16 cellular contexts compared by ENCODE assay signal in the genomic region with DNA sequence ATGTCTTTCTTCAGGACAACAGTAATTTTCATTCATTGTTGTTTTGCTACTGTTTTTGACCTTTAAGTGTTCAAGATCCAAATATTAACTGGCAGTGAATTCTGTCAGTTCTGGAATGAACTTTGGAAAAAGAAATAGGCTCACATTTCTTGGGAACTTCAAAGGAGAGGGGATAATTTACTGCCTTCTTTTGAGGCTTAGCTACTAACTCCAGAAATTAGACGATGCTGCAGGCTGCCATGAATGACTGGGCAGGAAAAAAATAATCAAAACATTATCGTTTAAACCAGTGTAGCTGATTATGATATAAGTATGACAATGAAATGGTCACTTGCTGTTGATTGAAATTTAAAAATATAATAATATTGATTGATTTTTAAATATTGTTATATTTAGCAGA.
A peak's percentile ranks its signal among the peaks of the same experiment; 100 is the strongest.
DNase-seq lines count a peak whose midpoint lies in the region; ATAC-seq, FAIRE-seq and TF ChIP-seq lines count a peak whose summit lies in the region.
"Had no signal": no experiment of that assay in that cellular context is flagged by ENCODE, and none has a peak within 500 bp of the region (broad histone marks: within the 10 kb centered on the region; RNA-seq: fewer than 3 reads in every experiment).

No MANE protein-coding gene starts in this region.

- POLR2A ChIA-PET in A549 (lab: Yijun Ruan, JAX), result no interaction called here

- CTCF ChIA-PET in A549 (lab: Yijun Ruan, JAX), result no interaction called here

- H3K9me3 ChIP-seq in A549, result no peaks in the 10 kb centered on the region
- H3K9me3 ChIP-seq in MG63, result no peaks in the 10 kb centered on the region
- H3K9me3 ChIP-seq in fibroblast of lung (ENCODE audit: control insufficient read depth, insufficient read depth, low read depth, low read length), result no peaks in the 10 kb centered on the region
- no peaks in the 10 kb centered on the region for H3K9me3 ChIP-seq in osteoblast (ENCODE audit: low read depth, low read length)
- H3K9me3 ChIP-seq: BE2C had no signal

- no peak for FAIRE-seq in A549 (lab: Jason Lieb, UNC)
- FAIRE-seq: G401.6, GM12891 had no signal

- H3K36me3 ChIP-seq in MG63, result no peaks in the 10 kb centered on the region
- no peaks in the 10 kb centered on the region for H3K36me3 ChIP-seq in fibroblast of lung (ENCODE audit: control insufficient read depth, insufficient read depth, low read length)
- no peaks in the 10 kb centered on the region for H3K36me3 ChIP-seq in osteoblast (ENCODE audit: insufficient read depth, low read length)
- H3K36me3 ChIP-seq: BE2C had no signal

- DNase-seq in A549 (ENCODE audit: low read depth in 1 of 2, low spot score in 1 of 2), result no peak
- DNase-seq in MG63, result no peak
- DNase-seq in fibroblast of lung (ENCODE audit: low read depth in 2 of 2), result no peak
- no peak for DNase-seq in osteoblast (ENCODE audit: insufficient read length, low spot score, missing footprints)
- DNase-seq in DMS79 treated with DMSO at 0.1 percent for 48 hours (lab: John Stamatoyannopoulos, UW), result no peak
- DNase-seq in ureter (ENCODE audit: low spot score), result no peak
- DNase-seq: BE2C; CD4-positive, alpha-beta memory T cell; DMS79; EL; GOT3; H9 had no signal

- ATAC-seq in A549 (no peak), HG03108 (IDR thresholded peaks at IDR 0.05; ENCODE audit: unreplicated experiment) (no peak)

- H3K4me3 ChIP-seq in A549 (peak overlapping the region; percentile 17; the same call in 1 of the 3 replicates), MG63 (peak overlapping the region; percentile 17), fibroblast of lung (replicated peaks in 1 of 4; ENCODE audit: control extremely low read depth in 1 of 4, insufficient read depth in 1 of 4, low read depth in 3 of 4, low read length in 4 of 4) (no peak overlapping the region), osteoblast (ENCODE audit: insufficient read depth, low read length) (no peak overlapping the region)

- H3K4me2 ChIP-seq in A549 (peak overlapping the region; percentile 67), fibroblast of lung (ENCODE audit: extremely low read depth, insufficient read depth, low read length) (no peak overlapping the region), osteoblast (ENCODE audit: insufficient read depth, low read length) (no peak overlapping the region)

- H2AFZ ChIP-seq in fibroblast of lung (ENCODE audit: low read length) (peak overlapping the region; percentile 58), osteoblast (ENCODE audit: low read length) (peak overlapping the region; percentile 12)

- TF ChIP-seq RAD21 in A549 (conservative IDR thresholded peaks at IDR 0.05 in 1 of 2, IDR thresholded peaks at IDR 0.05 in 1 of 2), result no peak

- H3K27me3 ChIP-seq in MG63 (no peaks in the 10 kb centered on the region), fibroblast of lung (ENCODE audit: control insufficient read depth, insufficient read depth, low read length) (no peaks in the 10 kb centered on the region), osteoblast (ENCODE audit: insufficient read depth, low read length) (no peaks in the 10 kb centered on the region)
- H3K27me3 ChIP-seq: BE2C had no signal

- no peak for TF ChIP-seq CTCF in A549 (IDR thresholded peaks at IDR 0.05)
- TF ChIP-seq CTCF in fibroblast of lung (conservative IDR thresholded peaks at IDR 0.05 in 1 of 2, IDR thresholded peaks at IDR 0.05 in 1 of 2; ENCODE audit: low read depth in 1 of 2, low read length in 2 of 2), result no peak
- TF ChIP-seq CTCF in osteoblast (IDR thresholded peaks at IDR 0.05; ENCODE audit: extremely low read depth, low read depth, low read length), result no peak

- TF ChIP-seq EP300 in A549 (IDR thresholded peaks at IDR 0.05), result no peak

- no peaks in the 10 kb centered on the region for H3K79me2 ChIP-seq in fibroblast of lung (ENCODE audit: control insufficient read depth, insufficient read depth, low read length)
- no peaks in the 10 kb centered on the region for H3K79me2 ChIP-seq in osteoblast (ENCODE audit: insufficient read depth, low read length)

- H3K4me1 ChIP-seq in A549 (no peaks in the 10 kb centered on the region), fibroblast of lung (ENCODE audit: control insufficient read depth, extremely low read depth, insufficient read depth, low read length) (no peaks in the 10 kb centered on the region), osteoblast (ENCODE audit: insufficient read depth, low read length) (no peaks in the 10 kb centered on the region)
- H3K4me1 ChIP-seq: BE2C had no signal

- no peak for TF ChIP-seq POLR2A in A549 (IDR thresholded peaks at IDR 0.05; ENCODE audit: low read length)

- WGBS in A549 (ENCODE audit: missing lambda C conversion rate), result 14% methylated on average over 2 of the region's 2 CpGs

- H3K27ac ChIP-seq in A549 (peak overlapping the region; percentile 53 to 56; a peak in 3 of 6 replicates), fibroblast of lung (ENCODE audit: insufficient read depth, low read length) (no peak overlapping the region), osteoblast (ENCODE audit: low read depth, low read length) (no peak overlapping the region)
- H3K27ac ChIP-seq: C4-2B had no signal

- H3K9ac ChIP-seq in fibroblast of lung (ENCODE audit: insufficient read depth, low read length), result no peak overlapping the region

- no peaks in the 10 kb centered on the region for H4K20me1 ChIP-seq in fibroblast of lung (ENCODE audit: control insufficient read depth, extremely low read depth, insufficient read depth, low read length)
- no peaks in the 10 kb centered on the region for H4K20me1 ChIP-seq in osteoblast (ENCODE audit: insufficient read depth, low read length)

TF ChIP-seq in A549, 52 proteins besides CTCF, POLR2A, EP300 and RAD21:
- no peak for TF ChIP-seq CBX8 (IDR thresholded peaks at IDR 0.05)
- TF ChIP-seq, protein P1, sequence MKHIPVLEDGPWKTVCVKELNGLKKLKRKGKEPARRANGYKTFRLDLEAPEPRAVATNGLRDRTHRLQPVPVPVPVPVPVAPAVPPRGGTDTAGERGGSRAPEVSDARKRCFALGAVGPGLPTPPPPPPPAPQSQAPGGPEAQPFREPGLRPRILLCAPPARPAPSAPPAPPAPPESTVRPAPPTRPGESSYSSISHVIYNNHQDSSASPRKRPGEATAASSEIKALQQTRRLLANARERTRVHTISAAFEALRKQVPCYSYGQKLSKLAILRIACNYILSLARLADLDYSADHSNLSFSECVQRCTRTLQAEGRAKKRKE (CRISPR knock-in tag; IDR thresholded peaks at IDR 0.05; ENCODE audit: low read depth), result no peak
- TF ChIP-seq FOSL2 (IDR thresholded peaks at IDR 0.05), result no peak
- TF ChIP-seq FOSL2 (CRISPR knock-in tag; IDR thresholded peaks at IDR 0.05), result no peak
- no peak for TF ChIP-seq HOXA7 (CRISPR knock-in tag; IDR thresholded peaks at IDR 0.05)
- no peak for TF ChIP-seq KDM1A (IDR thresholded peaks at IDR 0.05; ENCODE audit: low read depth)
- no peak for TF ChIP-seq ESRRA (IDR thresholded peaks at IDR 0.05; ENCODE audit: borderline replicate concordance, low read length)
- TF ChIP-seq ZSCAN20 (CRISPR knock-in tag; IDR thresholded peaks at IDR 0.05), result no peak
- TF ChIP-seq, protein P2, sequence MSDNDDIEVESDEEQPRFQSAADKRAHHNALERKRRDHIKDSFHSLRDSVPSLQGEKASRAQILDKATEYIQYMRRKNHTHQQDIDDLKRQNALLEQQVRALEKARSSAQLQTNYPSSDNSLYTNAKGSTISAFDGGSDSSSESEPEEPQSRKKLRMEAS (IDR thresholded peaks at IDR 0.05), result no peak
- TF ChIP-seq MAFK (IDR thresholded peaks at IDR 0.05; ENCODE audit: partially characterized antibody), result no peak
- no peak for TF ChIP-seq SMC3 (IDR thresholded peaks at IDR 0.05)
- TF ChIP-seq TFCP2L1 (CRISPR knock-in tag; IDR thresholded peaks at IDR 0.05), result no peak
- TF ChIP-seq RFX5 (IDR thresholded peaks at IDR 0.05), result no peak

Comparison
In these comparisons a context has a peak if more than half of its experiments do, and no peak if none do; other contexts are left out.
1. H3K27ac ChIP-seq: peak in A549 (2 of 2); none in fibroblast of lung (single experiment) and osteoblast (single experiment).
2. H3K4me3 ChIP-seq: peak in A549 (single experiment) and MG63 (single experiment); none in fibroblast of lung (0 of 4) and osteoblast (single experiment).